ENCODE assay signal across 1 cellular context in the genomic region with DNA sequence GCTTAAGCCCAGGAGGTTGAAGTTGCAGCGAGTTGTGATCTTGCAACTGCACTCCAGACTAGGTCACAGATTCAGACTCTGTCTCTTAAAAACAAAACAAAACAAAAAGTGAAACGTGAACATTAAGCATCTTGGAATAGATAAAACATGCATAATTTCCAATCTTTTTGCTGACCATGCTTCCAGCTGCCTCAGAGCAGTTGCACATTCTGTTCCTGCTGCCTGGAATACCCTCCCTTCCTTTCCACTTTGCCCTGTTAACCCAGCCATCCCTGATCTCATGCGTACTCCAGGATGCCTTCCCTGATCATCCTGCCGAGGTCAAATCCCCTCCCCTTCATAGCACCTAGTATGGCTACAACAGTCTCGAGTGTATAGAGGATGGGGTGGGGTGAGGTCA.
A peak's percentile ranks its signal among the peaks of the same experiment; 100 is the strongest.
TF ChIP-seq lines count a peak whose summit lies in the region.

No MANE protein-coding gene starts in this region.

TF ChIP-seq in K562, 482 proteins besides CTCF, POLR2A, EP300 and RAD21:
- TF ChIP-seq, protein P1, sequence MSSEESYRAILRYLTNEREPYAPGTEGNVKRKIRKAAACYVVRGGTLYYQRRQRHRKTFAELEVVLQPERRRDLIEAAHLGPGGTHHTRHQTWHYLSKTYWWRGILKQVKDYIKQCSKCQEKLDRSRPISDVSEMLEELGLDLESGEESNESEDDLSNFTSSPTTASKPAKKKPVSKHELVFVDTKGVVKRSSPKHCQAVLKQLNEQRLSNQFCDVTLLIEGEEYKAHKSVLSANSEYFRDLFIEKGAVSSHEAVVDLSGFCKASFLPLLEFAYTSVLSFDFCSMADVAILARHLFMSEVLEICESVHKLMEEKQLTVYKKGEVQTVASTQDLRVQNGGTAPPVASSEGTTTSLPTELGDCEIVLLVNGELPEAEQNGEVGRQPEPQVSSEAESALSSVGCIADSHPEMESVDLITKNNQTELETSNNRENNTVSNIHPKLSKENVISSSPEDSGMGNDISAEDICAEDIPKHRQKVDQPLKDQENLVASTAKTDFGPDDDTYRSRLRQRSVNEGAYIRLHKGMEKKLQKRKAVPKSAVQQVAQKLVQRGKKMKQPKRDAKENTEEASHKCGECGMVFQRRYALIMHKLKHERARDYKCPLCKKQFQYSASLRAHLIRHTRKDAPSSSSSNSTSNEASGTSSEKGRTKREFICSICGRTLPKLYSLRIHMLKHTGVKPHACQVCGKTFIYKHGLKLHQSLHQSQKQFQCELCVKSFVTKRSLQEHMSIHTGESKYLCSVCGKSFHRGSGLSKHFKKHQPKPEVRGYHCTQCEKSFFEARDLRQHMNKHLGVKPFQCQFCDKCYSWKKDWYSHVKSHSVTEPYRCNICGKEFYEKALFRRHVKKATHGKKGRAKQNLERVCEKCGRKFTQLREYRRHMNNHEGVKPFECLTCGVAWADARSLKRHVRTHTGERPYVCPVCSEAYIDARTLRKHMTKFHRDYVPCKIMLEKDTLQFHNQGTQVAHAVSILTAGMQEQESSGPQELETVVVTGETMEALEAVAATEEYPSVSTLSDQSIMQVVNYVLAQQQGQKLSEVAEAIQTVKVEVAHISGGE (CRISPR knock-in tag; IDR thresholded peaks at IDR 0.05): 0 out of 6 replicates have a peak, but pooled peaks of 1 of the 3 experiments have one; percentile 13
- TF ChIP-seq MAFK (IDR thresholded peaks at IDR 0.05; ENCODE audit: low read length) (0 out of 2 replicates have a peak, but pooled peaks have one; percentile 5), SMARCA4 (IDR thresholded peaks at IDR 0.05) (no peak), C11orf30 (IDR thresholded peaks at IDR 0.05; ENCODE audit: low read depth) (0 out of 2 replicates have a peak, but pooled peaks have one; percentile 29), PTTG1 (tag; IDR thresholded peaks at IDR 0.05; ENCODE audit: low read depth) (no peak), ZNF316 (IDR thresholded peaks at IDR 0.05) (peak; percentile 57), HLTF (IDR thresholded peaks at IDR 0.05) (no peak), MECOM (CRISPR knock-in tag; IDR thresholded peaks at IDR 0.05) (no peak), FOXK1 (CRISPR knock-in tag; IDR thresholded peaks at IDR 0.05; ENCODE audit: borderline replicate concordance) (no peak), CAMTA2 (CRISPR knock-in tag; conservative IDR thresholded peaks at IDR 0.05) (no peak), RBFOX2 (IDR thresholded peaks at IDR 0.05; ENCODE audit: low read depth, low read length) (no peak), HOXB6 (CRISPR knock-in tag; IDR thresholded peaks at IDR 0.05; ENCODE audit: borderline replicate concordance) (no peak), MLX (CRISPR knock-in tag; conservative IDR thresholded peaks at IDR 0.05) (no peak), POLR3A (IDR thresholded peaks at IDR 0.05; ENCODE audit: borderline replicate concordance, extremely low read depth, insufficient read depth, insufficient read length) (no peak), MAFG (tag; conservative IDR thresholded peaks at IDR 0.05) (0 out of 2 replicates have a peak, but pooled peaks have one; percentile 10), PATZ1 (CRISPR knock-in tag; IDR thresholded peaks at IDR 0.05; ENCODE audit: borderline replicate concordance) (no peak), ZBTB33 (CRISPR knock-in tag; IDR thresholded peaks at IDR 0.05) (no peak)
- TF ChIP-seq, protein P2, sequence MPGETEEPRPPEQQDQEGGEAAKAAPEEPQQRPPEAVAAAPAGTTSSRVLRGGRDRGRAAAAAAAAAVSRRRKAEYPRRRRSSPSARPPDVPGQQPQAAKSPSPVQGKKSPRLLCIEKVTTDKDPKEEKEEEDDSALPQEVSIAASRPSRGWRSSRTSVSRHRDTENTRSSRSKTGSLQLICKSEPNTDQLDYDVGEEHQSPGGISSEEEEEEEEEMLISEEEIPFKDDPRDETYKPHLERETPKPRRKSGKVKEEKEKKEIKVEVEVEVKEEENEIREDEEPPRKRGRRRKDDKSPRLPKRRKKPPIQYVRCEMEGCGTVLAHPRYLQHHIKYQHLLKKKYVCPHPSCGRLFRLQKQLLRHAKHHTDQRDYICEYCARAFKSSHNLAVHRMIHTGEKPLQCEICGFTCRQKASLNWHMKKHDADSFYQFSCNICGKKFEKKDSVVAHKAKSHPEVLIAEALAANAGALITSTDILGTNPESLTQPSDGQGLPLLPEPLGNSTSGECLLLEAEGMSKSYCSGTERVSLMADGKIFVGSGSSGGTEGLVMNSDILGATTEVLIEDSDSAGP (CRISPR knock-in tag; IDR thresholded peaks at IDR 0.05): no peak
- TF ChIP-seq, protein P3, sequence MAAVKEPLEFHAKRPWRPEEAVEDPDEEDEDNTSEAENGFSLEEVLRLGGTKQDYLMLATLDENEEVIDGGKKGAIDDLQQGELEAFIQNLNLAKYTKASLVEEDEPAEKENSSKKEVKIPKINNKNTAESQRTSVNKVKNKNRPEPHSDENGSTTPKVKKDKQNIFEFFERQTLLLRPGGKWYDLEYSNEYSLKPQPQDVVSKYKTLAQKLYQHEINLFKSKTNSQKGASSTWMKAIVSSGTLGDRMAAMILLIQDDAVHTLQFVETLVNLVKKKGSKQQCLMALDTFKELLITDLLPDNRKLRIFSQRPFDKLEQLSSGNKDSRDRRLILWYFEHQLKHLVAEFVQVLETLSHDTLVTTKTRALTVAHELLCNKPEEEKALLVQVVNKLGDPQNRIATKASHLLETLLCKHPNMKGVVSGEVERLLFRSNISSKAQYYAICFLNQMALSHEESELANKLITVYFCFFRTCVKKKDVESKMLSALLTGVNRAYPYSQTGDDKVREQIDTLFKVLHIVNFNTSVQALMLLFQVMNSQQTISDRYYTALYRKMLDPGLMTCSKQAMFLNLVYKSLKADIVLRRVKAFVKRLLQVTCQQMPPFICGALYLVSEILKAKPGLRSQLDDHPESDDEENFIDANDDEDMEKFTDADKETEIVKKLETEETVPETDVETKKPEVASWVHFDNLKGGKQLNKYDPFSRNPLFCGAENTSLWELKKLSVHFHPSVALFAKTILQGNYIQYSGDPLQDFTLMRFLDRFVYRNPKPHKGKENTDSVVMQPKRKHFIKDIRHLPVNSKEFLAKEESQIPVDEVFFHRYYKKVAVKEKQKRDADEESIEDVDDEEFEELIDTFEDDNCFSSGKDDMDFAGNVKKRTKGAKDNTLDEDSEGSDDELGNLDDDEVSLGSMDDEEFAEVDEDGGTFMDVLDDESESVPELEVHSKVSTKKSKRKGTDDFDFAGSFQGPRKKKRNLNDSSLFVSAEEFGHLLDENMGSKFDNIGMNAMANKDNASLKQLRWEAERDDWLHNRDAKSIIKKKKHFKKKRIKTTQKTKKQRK (IDR thresholded peaks at IDR 0.05; ENCODE audit: borderline replicate concordance, low read depth, low read length): no peak
